Comparison of ENCODE assay signal across 7 cellular contexts in genomic region chr16:15062085-15062810, GRCh38. TPM values are rescaled to one million over a fixed set of nuclear protein-coding genes. Genes with fewer than 3 reads are reported as not detected.
DNase-seq lines count a peak whose midpoint lies in the region; ATAC-seq, FAIRE-seq and TF ChIP-seq lines count a peak whose summit lies in the region.
"Not testable (repeated sequence)": the region's sequence is repeated elsewhere in the genome, so short reads cannot be mapped to it uniquely, and the experiment has no call there.

No MANE protein-coding gene starts in this region.

- not testable (repeated sequence) for H3K9me3 Mint-ChIP-seq in activated CD4-positive, alpha-beta memory T cell treated with anti-CD3 and anti-CD28 coated beads for 36 hours; activated naive CD4-positive, alpha-beta T cell treated with anti-CD3 and anti-CD28 coated beads, Interleukin-2, amount 50 U/mL, for 72 hours

- H3K4me1 Mint-ChIP-seq in activated CD4-positive, alpha-beta memory T cell treated with anti-CD3 and anti-CD28 coated beads for 36 hours (ENCODE audit: low read depth), result peaks cover 12% of the 10 kb centered on the region

- H3K9me1 ChIP-seq in keratinocyte (ENCODE audit: control insufficient read depth, extremely low read depth, insufficient read depth, low read length), result not testable (repeated sequence)

- DNase-seq in HT1080 (ENCODE audit: low read depth), result peak; percentile 68
- DNase-seq in SIG-M5 treated with dmso at 0.1 percent for 504 hours (lab: John Stamatoyannopoulos, UW; ENCODE audit: unreplicated experiment), result peak; percentile 25
- DNase-seq in activated CD4-positive, alpha-beta memory T cell treated with anti-CD3 and anti-CD28 coated beads for 36 hours; activated naive CD4-positive, alpha-beta T cell treated with anti-CD3 and anti-CD28 coated beads, Interleukin-2, amount 50 U/mL, for 72 hours (ENCODE audit: low spot score in 2 of 2): not testable (repeated sequence)
- peak; percentile 27 to 88 for DNase-seq in dermis microvascular lymphatic vessel endothelial cell (ENCODE audit: low read depth in 2 of 2)
- DNase-seq in keratinocyte (ENCODE audit: low read depth, low spot score), result peak; percentile 23
- DNase-seq in prostate gland (ENCODE audit: low spot score), result peak; percentile 55

- peaks cover 10 to 18% of the 10 kb centered on the region in 2 experiments for H3K36me3 ChIP-seq in keratinocyte (ENCODE audit: control insufficient read depth in 2 of 2, extremely low read depth in 1 of 2, insufficient read depth in 2 of 2, low read length in 2 of 2)
- H3K36me3 ChIP-seq in prostate gland, result not testable (repeated sequence)

- not testable (repeated sequence) for H4K20me1 ChIP-seq in keratinocyte (ENCODE audit: control insufficient read depth, extremely low read depth, insufficient read depth, low read length)

- not testable (repeated sequence) for H3K27me3 ChIP-seq in keratinocyte (ENCODE audit: control insufficient read depth, extremely low read depth, insufficient read depth, low read length); prostate gland (replicated peaks; ENCODE audit: insufficient read depth)

- not testable (repeated sequence) for TF ChIP-seq CTCF in keratinocyte (optimal IDR thresholded peaks at IDR 0.05 in 1 of 3, IDR thresholded peaks at IDR 0.05 in 1 of 3, conservative IDR thresholded peaks at IDR 0.05 in 1 of 3; ENCODE audit: extremely low read depth in 1 of 3, insufficient read depth in 2 of 3, low read length in 3 of 3); prostate gland (IDR thresholded peaks at IDR 0.05)

- H3K9me3 ChIP-seq in keratinocyte (ENCODE audit: control insufficient read depth, low read depth, low read length); prostate gland: not testable (repeated sequence)

- H3K36me3 Mint-ChIP-seq in activated CD4-positive, alpha-beta memory T cell treated with anti-CD3 and anti-CD28 coated beads for 36 hours, result peaks cover 42% of the 10 kb centered on the region
- H3K36me3 Mint-ChIP-seq in activated naive CD4-positive, alpha-beta T cell treated with anti-CD3 and anti-CD28 coated beads, Interleukin-2, amount 50 U/mL, for 72 hours, result peaks cover 12 to 16% of the 10 kb centered on the region in 2 donors

- H3K4me3 Mint-ChIP-seq in activated CD4-positive, alpha-beta memory T cell treated with anti-CD3 and anti-CD28 coated beads for 36 hours, result not testable (repeated sequence)

- not testable (repeated sequence) for H3K27ac ChIP-seq in keratinocyte (ENCODE audit: control insufficient read depth, insufficient read depth, low read length)
- H3K27ac ChIP-seq in prostate gland, result peak overlapping the region in 1 of 2 donors; percentile 53

- 75% methylated on average over 8 of the region's 8 CpGs for WGBS in prostate gland

- H3K27me3 Mint-ChIP-seq in activated CD4-positive, alpha-beta memory T cell treated with anti-CD3 and anti-CD28 coated beads for 36 hours, result not testable (repeated sequence)

- TF ChIP-seq POLR2A in prostate gland (IDR thresholded peaks at IDR 0.05), result not testable (repeated sequence)

- POLR2A ChIA-PET in activated CD4-positive, alpha-beta memory T cell treated with anti-CD3 and anti-CD28 coated beads for 36 hours (lab: Charles Lee), result not testable (repeated sequence)

- H3K4me2 ChIP-seq in keratinocyte (ENCODE audit: control insufficient read depth, extremely low read depth, insufficient read depth, low read depth, low read length), result not testable (repeated sequence)

- H2AFZ ChIP-seq in keratinocyte (ENCODE audit: control insufficient read depth, low read length), result not testable (repeated sequence)

- H3K79me2 ChIP-seq in keratinocyte (ENCODE audit: control insufficient read depth, insufficient read depth, low read length), result not testable (repeated sequence)

- peak; percentile 54 to 84 for ATAC-seq in activated naive CD4-positive, alpha-beta T cell treated with anti-CD3 and anti-CD28 coated beads, Interleukin-2, amount 50 U/mL, for 72 hours

- intact Hi-C loops in activated CD4-positive, alpha-beta memory T cell treated with anti-CD3 and anti-CD28 coated beads for 36 hours (cut with micrococcal nuclease); prostate gland (cut with DNase I): not testable (repeated sequence)

- not testable (repeated sequence) for H3K4me1 ChIP-seq in keratinocyte (ENCODE audit: control insufficient read depth, extremely low read depth, insufficient read depth, low read length); prostate gland (replicated peaks)

- H3K27ac Mint-ChIP-seq in activated CD4-positive, alpha-beta memory T cell treated with anti-CD3 and anti-CD28 coated beads for 36 hours, result peak overlapping the region; percentile 84
- peak overlapping the region; percentile 80 to 91 for H3K27ac Mint-ChIP-seq in activated naive CD4-positive, alpha-beta T cell treated with anti-CD3 and anti-CD28 coated beads, Interleukin-2, amount 50 U/mL, for 72 hours

- H3K9ac ChIP-seq in keratinocyte (ENCODE audit: control insufficient read depth, extremely low read depth, insufficient read depth, low read length), result not testable (repeated sequence)

- dilution Hi-C loops in keratinocyte (cut with MboI; ENCODE audit: extremely low pct_ligation_motif_present, low sequenced_read_pairs), result not testable (repeated sequence)

- not testable (repeated sequence) for H3K4me3 ChIP-seq in keratinocyte (ENCODE audit: control insufficient read depth in 2 of 3, extremely low read depth in 1 of 3, insufficient read depth in 2 of 3, low read depth in 1 of 3, low read length in 3 of 3); prostate gland

- FAIRE-seq in keratinocyte (lab: Jason Lieb, UNC), result not testable (repeated sequence)

- CTCF ChIA-PET in activated CD4-positive, alpha-beta memory T cell treated with anti-CD3 and anti-CD28 coated beads for 36 hours (lab: Charles Lee), result interaction anchor here (1.3 to 1.8 kb wide), 2 partner anchors 10 to 12 kb away, joined by 4 to 5 read pairs; no protein-coding TSS in a partner anchor

RNA-seq across cellular contexts. Expression of gene NTAN1, which starts 6.4 kb away (rescaled TPM):
- 68.0 and 85.5 TPM in 2 replicates for total RNA-seq in HT1080 (2014; rRNA removed; shearing (Covaris generic))
- 51.7 and 58.0 TPM in 2 replicates for polyA plus RNA-seq in HT1080 (2015; cell fraction: cytosol; rRNA removed)
- polyA plus RNA-seq in HT1080 (2015; cell fraction: nucleus; rRNA removed), result 18.6 and 18.8 TPM in 2 replicates
- 10 to 100 TPM; 50.3 to 50.4 TPM for total RNA-seq in activated CD4-positive, alpha-beta memory T cell treated with anti-CD3 and anti-CD28 coated beads for 36 hours
- 10 to 100 TPM; 37.4 to 59.2 TPM for total RNA-seq in activated naive CD4-positive, alpha-beta T cell treated with anti-CD3 and anti-CD28 coated beads, Interleukin-2, amount 50 U/mL, for 72 hours
- total RNA-seq in dermis microvascular lymphatic vessel endothelial cell, result 150 and 228 TPM in 2 replicates
- polyA plus RNA-seq in keratinocyte, result 88.1 to 127 TPM (median 99.6 TPM) in 3 replicates
- 63.0 TPM for polyA plus RNA-seq in keratinocyte (2011; ENCODE audit: low read depth)
- 79.0 and 124 TPM in 2 replicates for polyA plus RNA-seq in keratinocyte (2011; cell fraction: cytosol; rRNA removed)
- polyA plus RNA-seq in keratinocyte (2011; cell fraction: nucleus; rRNA removed), result 24.3 and 26.3 TPM in 2 replicates
- polyA plus RNA-seq in keratinocyte (2012; ENCODE audit: low replicate concordance), result 30.9 and 55.6 TPM in 2 replicates
- polyA minus RNA-seq in keratinocyte, result 78.6 to 99.0 TPM (median 91.4 TPM) in 3 replicates
- 74.6 TPM for polyA minus RNA-seq in keratinocyte (2011; cell fraction: cytosol; rRNA and poly(A)+ RNA removed)
- polyA minus RNA-seq in keratinocyte (2011; cell fraction: nucleus; rRNA and poly(A)+ RNA removed), result 8.5 and 15.7 TPM in 2 replicates
- 10 to 100 TPM; 44.0 to 65.3 TPM for total RNA-seq in prostate gland

RNA-seq across cellular contexts. Expression of gene RRN3, which starts 31.8 kb away (rescaled TPM):
- total RNA-seq in HT1080 (2014; rRNA removed; shearing (Covaris generic)), result 42.2 and 45.4 TPM in 2 replicates
- polyA plus RNA-seq in HT1080 (2015; cell fraction: cytosol; rRNA removed), result 35.8 and 42.7 TPM in 2 replicates
- 65.3 and 73.7 TPM in 2 replicates for polyA plus RNA-seq in HT1080 (2015; cell fraction: nucleus; rRNA removed)
- total RNA-seq in activated CD4-positive, alpha-beta memory T cell treated with anti-CD3 and anti-CD28 coated beads for 36 hours, result 10 to 100 TPM; 32.6 to 32.9 TPM
- total RNA-seq in activated naive CD4-positive, alpha-beta T cell treated with anti-CD3 and anti-CD28 coated beads, Interleukin-2, amount 50 U/mL, for 72 hours, result 10 to 100 TPM; 35.4 to 38.1 TPM
- total RNA-seq in dermis microvascular lymphatic vessel endothelial cell, result 27.3 and 36.3 TPM in 2 replicates
- polyA plus RNA-seq in keratinocyte, result 40.7 to 60.3 TPM (median 53.1 TPM) in 3 replicates
- polyA plus RNA-seq in keratinocyte (2011; ENCODE audit: low read depth), result 39.3 TPM
- 28.6 and 54.5 TPM in 2 replicates for polyA plus RNA-seq in keratinocyte (2011; cell fraction: cytosol; rRNA removed)
- polyA plus RNA-seq in keratinocyte (2011; cell fraction: nucleus; rRNA removed), result 58.2 and 67.4 TPM in 2 replicates
- 29.2 and 30.9 TPM in 2 replicates for polyA plus RNA-seq in keratinocyte (2012; ENCODE audit: low replicate concordance)
- 27.3 to 74.1 TPM (median 65.7 TPM) in 3 replicates for polyA minus RNA-seq in keratinocyte
- polyA minus RNA-seq in keratinocyte (2011; cell fraction: cytosol; rRNA and poly(A)+ RNA removed), result 44.7 TPM
- polyA minus RNA-seq in keratinocyte (2011; cell fraction: nucleus; rRNA and poly(A)+ RNA removed), result 42.6 and 79.0 TPM in 2 replicates
- total RNA-seq in prostate gland, result 10 to 100 TPM; 34.7 to 37.9 TPM
